In the genomic region with DNA sequence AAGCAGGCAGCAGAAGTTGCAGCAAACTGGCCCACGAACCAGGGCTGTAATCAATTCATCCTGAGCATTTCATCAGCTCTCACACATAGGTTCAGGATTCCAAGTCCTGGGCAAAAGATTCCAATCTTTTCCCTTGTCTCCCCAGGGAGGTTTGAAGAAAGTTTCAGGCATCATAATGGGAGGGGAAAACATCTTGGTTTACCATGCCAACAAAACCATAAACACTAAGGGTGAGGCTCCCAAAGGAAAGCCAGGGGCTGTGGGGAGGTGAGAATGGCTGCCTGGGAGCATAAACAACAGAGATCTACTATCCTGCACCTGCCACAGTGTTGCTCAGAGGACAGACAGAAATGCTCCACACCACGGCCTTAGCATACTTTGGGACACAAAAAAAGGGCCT, we compare ENCODE assay signal across 21 cellular contexts.
DNase-seq lines count a peak whose midpoint lies in the region; ATAC-seq, FAIRE-seq and TF ChIP-seq lines count a peak whose summit lies in the region.
"Had no signal": no experiment of that assay in that cellular context is flagged by ENCODE, and none has a peak within 500 bp of the region (broad histone marks: within the 10 kb centered on the region; RNA-seq: fewer than 3 reads in every experiment).

No MANE protein-coding gene starts in this region.

- peak; percentile 55 for DNase-seq in GM04503 (ENCODE audit: low read depth)
- DNase-seq in astrocyte (ENCODE audit: low read depth): no peak
- DNase-seq in left colon: no peak
- DNase-seq in inferior parietal cortex (ENCODE audit: extremely low spot score): no peak
- no peak for DNase-seq in posterior vena cava (ENCODE audit: low spot score)
- DNase-seq in NCI-H2227 treated with DMSO at 0.1 percent for 48 hours (lab: John Stamatoyannopoulos, UW): no peak
- DNase-seq in NCI-H146 treated with DMSO at 0.1 percent for 48 hours (lab: John Stamatoyannopoulos, UW; ENCODE audit: unreplicated experiment): no peak
- DNase-seq: activated CD8-positive, alpha-beta T cell treated with anti-CD3 and anti-CD28 coated beads for 36 hours; activated gamma-delta T cell; activated T-cell treated with anti-CD3 and anti-CD28 coated beads for 4 hours; cortex of kidney; H9; immature natural killer cell; NCI-H1436 treated with DMSO at 0.1 percent for 48 hours; NCI-H2171; stimulated activated naive CD8-positive, alpha-beta T cell treated with anti-CD3 and anti-CD28 coated beads, Interleukin-15, amount 100 ng/mL, for 72 hours; T-helper 9 cell had no signal

- TF ChIP-seq CTCF in astrocyte (IDR thresholded peaks at IDR 0.05; ENCODE audit: insufficient read depth, low read depth, low read length): no peak

- H3K36me3 Mint-ChIP-seq in astrocyte (ENCODE audit: low read depth, unreplicated experiment): no peaks in the 10 kb centered on the region
- H3K36me3 Mint-ChIP-seq: type B pancreatic cell had no signal

- H3K4me2 ChIP-seq in astrocyte (ENCODE audit: low read length) (no peak overlapping the region), skeletal muscle satellite cell (ENCODE audit: low read length) (no peak overlapping the region)

- H3K27ac Mint-ChIP-seq in astrocyte (ENCODE audit: unreplicated experiment): peak overlapping the region; percentile 62
- H3K27ac Mint-ChIP-seq: activated CD8-positive, alpha-beta T cell treated with anti-CD3 and anti-CD28 coated beads for 36 hours; immature natural killer cell; stimulated activated naive CD8-positive, alpha-beta T cell treated with anti-CD3 and anti-CD28 coated beads, Interleukin-15, amount 100 ng/mL, for 72 hours; type B pancreatic cell had no signal

- H3K36me3 ChIP-seq in astrocyte (ENCODE audit: insufficient read depth, low read length) (no peaks in the 10 kb centered on the region), skeletal muscle satellite cell (ENCODE audit: insufficient read depth, low read length) (no peaks in the 10 kb centered on the region)

- intact Hi-C loops in left colon (cut with DNase I, micrococcal nuclease): no loop called here
- intact Hi-C loops in posterior vena cava (cut with DNase I): no loop called here

- no peaks in the 10 kb centered on the region for H3K9me3 Mint-ChIP-seq in astrocyte (ENCODE audit: unreplicated experiment)
- H3K9me3 Mint-ChIP-seq: activated CD8-positive, alpha-beta T cell treated with anti-CD3 and anti-CD28 coated beads for 36 hours; H9; immature natural killer cell; type B pancreatic cell had no signal

- H3K27me3 Mint-ChIP-seq in astrocyte (ENCODE audit: low read depth, unreplicated experiment): no peaks in the 10 kb centered on the region
- H3K27me3 Mint-ChIP-seq: type B pancreatic cell had no signal

- no peak overlapping the region for H3K4me3 Mint-ChIP-seq in astrocyte (ENCODE audit: unreplicated experiment)
- H3K4me3 Mint-ChIP-seq: activated CD8-positive, alpha-beta T cell treated with anti-CD3 and anti-CD28 coated beads for 36 hours; H9; immature natural killer cell; stimulated activated naive CD8-positive, alpha-beta T cell treated with anti-CD3 and anti-CD28 coated beads, Interleukin-15, amount 100 ng/mL, for 72 hours; type B pancreatic cell had no signal

- no peak for FAIRE-seq in astrocyte (lab: Jason Lieb, UNC)
- FAIRE-seq: bronchial epithelial cell had no signal

- H4K20me1 ChIP-seq in astrocyte (ENCODE audit: insufficient read depth, low read length): no peaks in the 10 kb centered on the region

- H3K4me3 ChIP-seq in astrocyte (ENCODE audit: insufficient read depth, low read depth, low read length): no peak overlapping the region
- H3K4me3 ChIP-seq in skeletal muscle satellite cell (ENCODE audit: low read length): no peak overlapping the region

- H3K4me1 Mint-ChIP-seq in astrocyte (ENCODE audit: low read depth, unreplicated experiment): peaks cover 40% of the 10 kb centered on the region

- H3K9ac ChIP-seq in astrocyte (ENCODE audit: low read length) (no peak overlapping the region), skeletal muscle satellite cell (ENCODE audit: low read depth, low read length) (peak overlapping the region; percentile 80)

- H3K4me1 ChIP-seq in astrocyte (ENCODE audit: insufficient read depth, low read length) (peaks cover 28% of the 10 kb centered on the region), skeletal muscle satellite cell (ENCODE audit: control insufficient read depth, insufficient read depth, low read length) (peaks cover 77% of the 10 kb centered on the region)

- no peak overlapping the region for H3K27ac ChIP-seq in astrocyte (ENCODE audit: low read depth, low read length)
- H3K27ac ChIP-seq: C4-2B had no signal

- H3K9me3 ChIP-seq in astrocyte (ENCODE audit: insufficient read depth, low read depth, low read length) (no peaks in the 10 kb centered on the region), skeletal muscle satellite cell (replicated peaks; ENCODE audit: low read length) (no peaks in the 10 kb centered on the region)

- no peaks in the 10 kb centered on the region for H3K79me2 ChIP-seq in astrocyte (ENCODE audit: insufficient read depth, low read length)

- peaks cover 3% of the 10 kb centered on the region for H3K27me3 ChIP-seq in astrocyte (ENCODE audit: insufficient read depth, low read length)
- no peaks in the 10 kb centered on the region for H3K27me3 ChIP-seq in skeletal muscle satellite cell (ENCODE audit: control insufficient read depth, insufficient read depth, low read length)

- ATAC-seq in left colon: peak; percentile 38
- ATAC-seq: activated CD8-positive, alpha-beta T cell treated with anti-CD3 and anti-CD28 coated beads for 36 hours; stimulated activated naive CD8-positive, alpha-beta T cell treated with anti-CD3 and anti-CD28 coated beads, Interleukin-15, amount 100 ng/mL, for 72 hours had no signal

- H2AFZ ChIP-seq in astrocyte (ENCODE audit: low read depth, low read length): no peak overlapping the region
